ENCODE assay signal across 9 cellular contexts in genomic region chr5:157312492-157312891, GRCh38. TPM values are rescaled to one million over a fixed set of nuclear protein-coding genes. Genes with fewer than 3 reads are reported as not detected.
DNase-seq lines count a peak whose midpoint lies in the region; ATAC-seq, FAIRE-seq and TF ChIP-seq lines count a peak whose summit lies in the region.
"Had no signal": no experiment of that assay in that cellular context is flagged by ENCODE, and none has a peak within 500 bp of the region (broad histone marks: within the 10 kb centered on the region; RNA-seq: fewer than 3 reads in every experiment).

No MANE protein-coding gene starts in this region.

- H3K27ac ChIP-seq in KMS-11 (no peak overlapping the region), astrocyte (ENCODE audit: low read depth, low read length) (no peak overlapping the region)

- H3K27me3 Mint-ChIP-seq in astrocyte (ENCODE audit: low read depth, unreplicated experiment), result no peaks in the 10 kb centered on the region
- peaks cover 0 to 10% (median 3%) of the 10 kb centered on the region in 3 donors for H3K27me3 Mint-ChIP-seq in immature natural killer cell (ENCODE audit: low read depth in 3 of 3)

- H2AFZ ChIP-seq in KMS-11 (ENCODE audit: low read depth), result no peak overlapping the region
- no peak overlapping the region for H2AFZ ChIP-seq in astrocyte (ENCODE audit: low read depth, low read length)

- no peak overlapping the region for H3K9ac ChIP-seq in KMS-11
- no peak overlapping the region for H3K9ac ChIP-seq in astrocyte (ENCODE audit: low read length)

- peak; percentile 56 for TF ChIP-seq CTCF in KMS-11 (conservative IDR thresholded peaks at IDR 0.05; ENCODE audit: low read depth, low read length)
- TF ChIP-seq CTCF in astrocyte (IDR thresholded peaks at IDR 0.05; ENCODE audit: insufficient read depth, low read depth, low read length), result peak; percentile 85

- peaks cover 4% of the 10 kb centered on the region for H3K36me3 Mint-ChIP-seq in astrocyte (ENCODE audit: low read depth, unreplicated experiment)
- H3K36me3 Mint-ChIP-seq in immature natural killer cell, result peaks cover 10 to 55% (median 35%) of the 10 kb centered on the region in 3 donors

- H3K4me3 Mint-ChIP-seq in astrocyte (ENCODE audit: unreplicated experiment) (no peak overlapping the region), immature natural killer cell (no peak overlapping the region)

- no peaks in the 10 kb centered on the region for H3K9me3 Mint-ChIP-seq in astrocyte (ENCODE audit: unreplicated experiment)
- no peaks in the 10 kb centered on the region for H3K9me3 Mint-ChIP-seq in immature natural killer cell

- DNase-seq in DMS 273 (lab: John Stamatoyannopoulos, UW; ENCODE audit: unreplicated experiment) (peak; percentile 67), DMS 273 treated with DMSO at 0.1 percent for 48 hours (lab: John Stamatoyannopoulos, UW) (no peak), T-helper 2 cell (peak in 4 of 5 experiments; percentile 35 to 81 (median 48)), astrocyte (ENCODE audit: low read depth) (peak; percentile 55), immature natural killer cell (peak; percentile 40 to 59 (median 54))
- DNase-seq in stimulated activated CD4-positive, alpha-beta T cell treated with anti-CD3 and anti-CD28 coated beads, Interleukin-2, amount 100 ng/mL, for 4 hours (ENCODE audit: low read depth), result peak; percentile 65

- no peaks in the 10 kb centered on the region for H3K9me3 ChIP-seq in astrocyte (ENCODE audit: insufficient read depth, low read depth, low read length)

- peaks cover 4% of the 10 kb centered on the region for H3K4me1 Mint-ChIP-seq in astrocyte (ENCODE audit: low read depth, unreplicated experiment)
- peaks cover 26 to 39% of the 10 kb centered on the region in 2 donors for H3K4me1 Mint-ChIP-seq in immature natural killer cell

- ATAC-seq in GM21723 (IDR thresholded peaks at IDR 0.05; ENCODE audit: unreplicated experiment), result peak; percentile 80

- H3K27ac Mint-ChIP-seq in astrocyte (ENCODE audit: unreplicated experiment) (no peak overlapping the region), immature natural killer cell (peak overlapping the region; percentile 77 to 93 (median 83))

- no peaks in the 10 kb centered on the region for H3K4me1 ChIP-seq in KMS-11 (ENCODE audit: low read depth, poor library complexity, severe bottlenecking)
- no peaks in the 10 kb centered on the region for H3K4me1 ChIP-seq in astrocyte (ENCODE audit: insufficient read depth, low read length)

- H3K27me3 ChIP-seq in KMS-11 (ENCODE audit: insufficient read depth, low read depth), result no peaks in the 10 kb centered on the region
- H3K27me3 ChIP-seq in astrocyte (ENCODE audit: insufficient read depth, low read length), result no peaks in the 10 kb centered on the region

- peak; percentile 39 for FAIRE-seq in astrocyte (lab: Jason Lieb, UNC)
- FAIRE-seq: A204.1 had no signal

- H4K20me1 ChIP-seq in KMS-11 (ENCODE audit: insufficient read depth) (no peaks in the 10 kb centered on the region), astrocyte (ENCODE audit: insufficient read depth, low read length) (no peaks in the 10 kb centered on the region)

- H3K79me2 ChIP-seq in KMS-11 (ENCODE audit: insufficient read depth, low read depth) (no peaks in the 10 kb centered on the region), astrocyte (ENCODE audit: insufficient read depth, low read length) (no peaks in the 10 kb centered on the region)

- H3K4me2 ChIP-seq in KMS-11, result no peak overlapping the region
- no peak overlapping the region for H3K4me2 ChIP-seq in astrocyte (ENCODE audit: low read length)

- no peak overlapping the region for H3K4me3 ChIP-seq in KMS-11 (IDR thresholded peaks at IDR 0.05; ENCODE audit: insufficient read depth, low read depth, low read length)
- no peak overlapping the region for H3K4me3 ChIP-seq in astrocyte (ENCODE audit: insufficient read depth, low read depth, low read length)

- H3K36me3 ChIP-seq in KMS-11 (ENCODE audit: insufficient read depth) (no peaks in the 10 kb centered on the region), astrocyte (ENCODE audit: insufficient read depth, low read length) (no peaks in the 10 kb centered on the region)

RNA-seq across cellular contexts. Expression of gene CYFIP2, which starts 46.6 kb away (rescaled TPM):
- 82.7 and 96.8 TPM in 2 replicates for total RNA-seq in astrocyte
- 100 to 1,000 TPM; 293 to 667 (median 513) TPM for polyA plus RNA-seq in immature natural killer cell
